ENCODE assay signal across 9 cellular contexts in the genomic region with DNA sequence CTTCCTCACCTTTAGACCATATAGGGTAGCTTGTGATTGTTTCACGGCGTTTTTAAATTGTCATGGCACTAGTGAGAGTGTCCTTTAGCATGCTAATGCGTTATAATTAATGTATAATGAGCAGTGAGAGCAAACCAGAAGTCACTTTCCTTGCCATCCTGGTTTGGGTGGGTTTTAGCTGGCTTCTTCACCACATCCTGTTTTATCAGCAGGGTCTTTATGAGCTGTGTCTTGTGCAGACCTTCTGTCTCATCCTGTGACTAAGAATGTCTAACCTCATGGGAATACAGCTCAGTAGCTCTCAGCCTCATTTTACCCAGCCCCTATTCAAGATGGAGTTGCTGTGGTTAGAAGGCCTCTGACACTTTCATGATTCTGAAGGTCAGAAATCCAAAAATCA.
"Had no signal": no experiment of that assay in that cellular context is flagged by ENCODE, and none has a peak within 500 bp of the region (broad histone marks: within the 10 kb centered on the region; RNA-seq: fewer than 3 reads in every experiment).

No MANE protein-coding gene starts in this region.

- H3K36me3 ChIP-seq: HAP-1 had no signal

- DNase-seq: GM23248, GOT3, H7, HFFc6, KG1 had no signal

- H3K4me3 ChIP-seq: GM23248, HAP-1, K562 had no signal

- H3K9ac ChIP-seq: GM23248 had no signal

- ATAC-seq: HCT116, HepG2, K562 had no signal

- H3K4me1 ChIP-seq: HAP-1 had no signal

- H3K9me3 ChIP-seq: HAP-1 had no signal

- H3K27ac ChIP-seq: GM23248 had no signal

- H2AFZ ChIP-seq: GM23248 had no signal
